1 cellular context compared by ENCODE assay signal in the genomic region with DNA sequence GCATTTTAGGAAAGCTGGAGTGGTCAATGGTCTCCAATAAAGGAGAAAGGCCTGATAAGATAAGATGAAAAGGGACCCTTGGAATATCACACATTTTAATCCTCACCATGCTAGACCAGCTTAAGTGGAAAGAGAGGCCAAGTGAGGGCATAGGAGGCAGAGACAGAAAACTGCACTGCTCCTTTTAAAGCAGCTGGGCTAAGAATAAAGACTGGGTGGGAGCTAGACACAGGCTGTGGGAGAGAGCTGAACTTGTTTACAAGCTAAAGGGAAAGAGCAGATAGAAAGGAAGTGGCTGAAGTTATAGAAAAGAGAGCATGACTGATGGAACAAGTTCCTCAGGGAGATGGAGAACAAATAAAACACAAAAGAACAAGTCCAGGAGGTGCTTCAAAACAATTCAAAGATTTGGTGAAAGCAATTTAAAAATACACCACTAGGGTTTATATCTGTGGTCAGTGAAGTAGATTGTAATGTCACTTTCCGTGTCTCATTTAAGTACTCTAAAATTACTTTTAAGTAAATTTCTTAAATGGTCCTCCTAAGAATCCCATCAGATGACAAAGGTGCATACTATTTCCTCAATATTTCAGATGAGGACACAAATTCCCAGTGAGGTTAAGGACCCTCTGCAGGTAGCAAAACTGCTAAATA.
TF ChIP-seq lines count a peak whose summit lies in the region.

No MANE protein-coding gene starts in this region.

TF ChIP-seq in H1, 55 proteins besides CTCF, POLR2A, EP300 and RAD21:
- TF ChIP-seq, protein P1, sequence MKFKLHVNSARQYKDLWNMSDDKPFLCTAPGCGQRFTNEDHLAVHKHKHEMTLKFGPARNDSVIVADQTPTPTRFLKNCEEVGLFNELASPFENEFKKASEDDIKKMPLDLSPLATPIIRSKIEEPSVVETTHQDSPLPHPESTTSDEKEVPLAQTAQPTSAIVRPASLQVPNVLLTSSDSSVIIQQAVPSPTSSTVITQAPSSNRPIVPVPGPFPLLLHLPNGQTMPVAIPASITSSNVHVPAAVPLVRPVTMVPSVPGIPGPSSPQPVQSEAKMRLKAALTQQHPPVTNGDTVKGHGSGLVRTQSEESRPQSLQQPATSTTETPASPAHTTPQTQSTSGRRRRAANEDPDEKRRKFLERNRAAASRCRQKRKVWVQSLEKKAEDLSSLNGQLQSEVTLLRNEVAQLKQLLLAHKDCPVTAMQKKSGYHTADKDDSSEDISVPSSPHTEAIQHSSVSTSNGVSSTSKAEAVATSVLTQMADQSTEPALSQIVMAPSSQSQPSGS (IDR thresholded peaks at IDR 0.05; ENCODE audit: low read length), result no peak
- no peak for TF ChIP-seq BCL11A (IDR thresholded peaks at IDR 0.05; ENCODE audit: low read depth in 2 of 2, low read length in 2 of 2)
- no peak for TF ChIP-seq RBBP5 (IDR thresholded peaks at IDR 0.05; ENCODE audit: borderline replicate concordance, low read depth, low read length)
- TF ChIP-seq, protein P2, sequence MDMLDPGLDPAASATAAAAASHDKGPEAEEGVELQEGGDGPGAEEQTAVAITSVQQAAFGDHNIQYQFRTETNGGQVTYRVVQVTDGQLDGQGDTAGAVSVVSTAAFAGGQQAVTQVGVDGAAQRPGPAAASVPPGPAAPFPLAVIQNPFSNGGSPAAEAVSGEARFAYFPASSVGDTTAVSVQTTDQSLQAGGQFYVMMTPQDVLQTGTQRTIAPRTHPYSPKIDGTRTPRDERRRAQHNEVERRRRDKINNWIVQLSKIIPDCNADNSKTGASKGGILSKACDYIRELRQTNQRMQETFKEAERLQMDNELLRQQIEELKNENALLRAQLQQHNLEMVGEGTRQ (IDR thresholded peaks at IDR 0.05; ENCODE audit: low read length), result no peak
- no peak for TF ChIP-seq RNF2 (IDR thresholded peaks at IDR 0.05; ENCODE audit: borderline replicate concordance, low read depth, low read length, missing control alignments, poor library complexity, severe bottlenecking)
- no peak for TF ChIP-seq SP4 (IDR thresholded peaks at IDR 0.05; ENCODE audit: low read length)
- TF ChIP-seq SIN3A (conservative IDR thresholded peaks at IDR 0.05 in 1 of 2, IDR thresholded peaks at IDR 0.05 in 1 of 2; ENCODE audit: low read depth in 1 of 2, low read length in 2 of 2), result no peak
- TF ChIP-seq, protein P3, sequence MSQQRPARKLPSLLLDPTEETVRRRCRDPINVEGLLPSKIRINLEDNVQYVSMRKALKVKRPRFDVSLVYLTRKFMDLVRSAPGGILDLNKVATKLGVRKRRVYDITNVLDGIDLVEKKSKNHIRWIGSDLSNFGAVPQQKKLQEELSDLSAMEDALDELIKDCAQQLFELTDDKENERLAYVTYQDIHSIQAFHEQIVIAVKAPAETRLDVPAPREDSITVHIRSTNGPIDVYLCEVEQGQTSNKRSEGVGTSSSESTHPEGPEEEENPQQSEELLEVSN (IDR thresholded peaks at IDR 0.05), result no peak
